15 cellular contexts compared by ENCODE assay signal in genomic region chr19:428144-428543, GRCh38. TPM values are rescaled to one million over a fixed set of nuclear protein-coding genes. Genes with fewer than 3 reads are reported as not detected.
A peak's percentile ranks its signal among the peaks of the same experiment; 100 is the strongest.
DNase-seq lines count a peak whose midpoint lies in the region; ATAC-seq and TF ChIP-seq lines count a peak whose summit lies in the region.
"Had no signal": no experiment of that assay in that cellular context is flagged by ENCODE, and none has a peak within 500 bp of the region (broad histone marks: within the 10 kb centered on the region; RNA-seq: fewer than 3 reads in every experiment).

No MANE protein-coding gene starts in this region.

- no peaks in the 10 kb centered on the region for H4K20me1 ChIP-seq in GM23338 (replicated peaks; ENCODE audit: insufficient read depth)
- H4K20me1 ChIP-seq in H9 (ENCODE audit: control insufficient read depth, insufficient read depth, insufficient read length), result no peaks in the 10 kb centered on the region

- H3K9ac ChIP-seq in H9 (ENCODE audit: extremely low read depth, insufficient read length, low read length), result no peak overlapping the region
- H3K9ac ChIP-seq: GM23248 had no signal

- CTCF ChIA-PET in CD8-positive, alpha-beta memory T cell (lab: Charles Lee), result no interaction called here

- H4K5ac ChIP-seq in H9 (ENCODE audit: insufficient read length, low read depth, low read length), result no peak overlapping the region

- no peak overlapping the region for H3K23ac ChIP-seq in H9 (ENCODE audit: insufficient read length, low read depth, low read length)

- POLR2A ChIA-PET in CD8-positive, alpha-beta memory T cell (lab: Charles Lee), result no interaction called here

- ATAC-seq in GM23338, result no peak

- H2BK15ac ChIP-seq in H9 (ENCODE audit: low read depth, low read length), result no peak overlapping the region

- peaks cover 13% of the 10 kb centered on the region for H3K9me3 ChIP-seq in H9 (ENCODE audit: control insufficient read depth, low read depth, low read length)
- no peaks in the 10 kb centered on the region for H3K9me3 ChIP-seq in transverse colon
- H3K9me3 ChIP-seq in CD8-positive, alpha-beta memory T cell (ENCODE audit: low read length), result no peaks in the 10 kb centered on the region
- H3K9me3 ChIP-seq: Caco-2 had no signal

- H3K4ac ChIP-seq in H9 (ENCODE audit: low read depth, low read length), result no peak overlapping the region

- TF ChIP-seq CTCF in GM23338 (conservative IDR thresholded peaks at IDR 0.05; ENCODE audit: low read depth in 2 of 2) (no peak), H9 (conservative IDR thresholded peaks at IDR 0.05) (no peak), nephron progenitor cell (IDR thresholded peaks at IDR 0.05) (no peak), transverse colon (IDR thresholded peaks at IDR 0.05) (no peak)

- H2AFZ ChIP-seq in GM23338 (no peak overlapping the region), H9 (ENCODE audit: low read length) (no peak overlapping the region)
- H2AFZ ChIP-seq: GM23248 had no signal

- no peaks in the 10 kb centered on the region for H3K79me1 ChIP-seq in H9 (ENCODE audit: insufficient read depth, low read depth, low read length, poor library complexity, severe bottlenecking)

- H3K4me3 ChIP-seq in GM23338, result peak overlapping the region; percentile 52
- H3K4me3 ChIP-seq in transverse colon, result no peak overlapping the region
- H3K4me3 ChIP-seq in CD8-positive, alpha-beta memory T cell (ENCODE audit: low read length), result no peak overlapping the region
- H3K4me3 ChIP-seq: GM23248 had no signal

- no peak for TF ChIP-seq POLR2A in transverse colon (IDR thresholded peaks at IDR 0.05)

- DNase-seq in GM23338 (ENCODE audit: low spot score) (no peak), H9 (no peak), nephron progenitor cell (no peak), transverse colon (no peak), HPDE6-E6E7 (ENCODE audit: extremely low spot score) (no peak), NCI-H1694 (lab: John Stamatoyannopoulos, UW) (no peak)
- DNase-seq in CD8-positive, alpha-beta memory T cell, result no peak
- DNase-seq: C1 segment of cervical spinal cord; Caco-2; CD4-positive, alpha-beta memory T cell; DMS153; DND-41; GM23248; HCEC 1CT had no signal

- H4K8ac ChIP-seq in H9 (replicated peaks; ENCODE audit: insufficient read length, low read depth, low read length), result no peak overlapping the region

- TF ChIP-seq EP300 in transverse colon (IDR thresholded peaks at IDR 0.05; ENCODE audit: low read depth), result no peak

- no peaks in the 10 kb centered on the region for H3F3A ChIP-seq in GM23338 (replicated peaks; ENCODE audit: low read depth)

- H2BK120ac ChIP-seq in H9 (ENCODE audit: low read depth, low read length, poor library complexity, severe bottlenecking), result no peak overlapping the region

- H3K4me1 Mint-ChIP-seq in GM23338 (no peaks in the 10 kb centered on the region), H9 (peaks cover 0 to 8% of the 10 kb centered on the region in 2 experiments; a peak in 1 of 4 replicates), nephron progenitor cell (peaks cover 8% of the 10 kb centered on the region)
- H3K4me1 Mint-ChIP-seq in CD8-positive, alpha-beta memory T cell, result no peaks in the 10 kb centered on the region
- H3K4me1 Mint-ChIP-seq: CD4-positive, alpha-beta memory T cell had no signal

- H2BK12ac ChIP-seq in H9 (ENCODE audit: insufficient read length, low read depth, low read length), result no peak overlapping the region

- H3K4me2 ChIP-seq in GM23338, result peak overlapping the region; percentile 71
- H3K4me2 ChIP-seq in H9 (ENCODE audit: insufficient read depth, insufficient read length, low read length), result no peak overlapping the region

- peak overlapping the region; percentile 54 for H2AK5ac ChIP-seq in H9 (ENCODE audit: insufficient read length, low read length)

- in situ Hi-C loops in transverse colon (cut with MboI; ENCODE audit: low pct_ligation_motif_present in 1 of 4, low pct_unique_long_range_greater_than_20kb in 1 of 4, low sequenced_read_pairs in 3 of 4), result no loop called here

- no peak overlapping the region for H4K91ac ChIP-seq in H9 (ENCODE audit: insufficient read length, low read depth, low read length)

- no peak overlapping the region for H3K56ac ChIP-seq in H9 (ENCODE audit: insufficient read length, low read depth, low read length)

- intact Hi-C loops in transverse colon (cut with DNase I; ENCODE audit: low total_unique reads), result no loop called here

- H2BK5ac ChIP-seq in H9 (ENCODE audit: insufficient read length, low read length), result no peak overlapping the region

- no peaks in the 10 kb centered on the region for H3K23me2 ChIP-seq in H9 (ENCODE audit: insufficient read length, low read depth, low read length, poor library complexity, severe bottlenecking)

- H3K27me3 Mint-ChIP-seq in GM23338 (ENCODE audit: insufficient read depth, low read depth, poor library complexity) (peaks cover 18% of the 10 kb centered on the region), H9 (ENCODE audit: low read depth) (peaks cover 16% of the 10 kb centered on the region), nephron progenitor cell (ENCODE audit: low read depth, poor library complexity) (peaks cover 25% of the 10 kb centered on the region)
- H3K27me3 Mint-ChIP-seq in CD8-positive, alpha-beta memory T cell, result no peaks in the 10 kb centered on the region
- H3K27me3 Mint-ChIP-seq: CD4-positive, alpha-beta memory T cell had no signal

- H3K18ac ChIP-seq in H9 (ENCODE audit: insufficient read length, low read depth, low read length), result no peak overlapping the region

- no peaks in the 10 kb centered on the region for H3K4me1 ChIP-seq in GM23338 (ENCODE audit: insufficient read depth)
- no peaks in the 10 kb centered on the region for H3K4me1 ChIP-seq in H9 (ENCODE audit: insufficient read depth, low read length)
- H3K4me1 ChIP-seq in transverse colon, result no peaks in the 10 kb centered on the region
- H3K4me1 ChIP-seq in CD8-positive, alpha-beta memory T cell (ENCODE audit: insufficient read depth, low read length), result no peaks in the 10 kb centered on the region
- H3K4me1 ChIP-seq: Caco-2 had no signal

- no peak overlapping the region for H3T11ph ChIP-seq in H9 (ENCODE audit: low read length)

- no peak overlapping the region for H3K27ac Mint-ChIP-seq in GM23338
- no peak overlapping the region for H3K27ac Mint-ChIP-seq in H9
- peak overlapping the region; percentile 25 for H3K27ac Mint-ChIP-seq in nephron progenitor cell
- no peak overlapping the region for H3K27ac Mint-ChIP-seq in CD8-positive, alpha-beta memory T cell

- H3K79me2 ChIP-seq in GM23338 (replicated peaks; ENCODE audit: insufficient read depth) (no peaks in the 10 kb centered on the region), H9 (ENCODE audit: insufficient read depth, low read length) (no peaks in the 10 kb centered on the region; the same call in 1 of the 2 replicates)

- H3K9me3 Mint-ChIP-seq in GM23338 (peaks cover 42% of the 10 kb centered on the region), H9 (peaks cover 14 to 25% of the 10 kb centered on the region in 2 experiments), nephron progenitor cell (peaks cover 14% of the 10 kb centered on the region)
- H3K9me3 Mint-ChIP-seq in CD8-positive, alpha-beta memory T cell, result peaks cover 0 to 3% (median 0%) of the 10 kb centered on the region in 5 donors

- no peak overlapping the region for H3K27ac ChIP-seq in GM23338 (ENCODE audit: low read depth)
- no peak overlapping the region for H3K27ac ChIP-seq in H9 (ENCODE audit: insufficient read length, low read depth, low read length)
- peak overlapping the region; percentile 19 for H3K27ac ChIP-seq in cingulate gyrus (ENCODE audit: low read depth, low read length)
- no peak overlapping the region for H3K27ac ChIP-seq in transverse colon
- no peak overlapping the region for H3K27ac ChIP-seq in CD8-positive, alpha-beta memory T cell (ENCODE audit: low read depth, low read length)
- H3K27ac ChIP-seq: GM23248 had no signal

- peaks cover 9% of the 10 kb centered on the region; the same call in 1 of the 2 replicates for H3K27me3 ChIP-seq in GM23338 (ENCODE audit: insufficient read depth)
- no peaks in the 10 kb centered on the region; the same call in 1 of the 2 replicates for H3K27me3 ChIP-seq in H9 (ENCODE audit: insufficient read depth, low read length)
- H3K27me3 ChIP-seq in transverse colon, result no peaks in the 10 kb centered on the region
- H3K27me3 ChIP-seq in CD8-positive, alpha-beta memory T cell (ENCODE audit: insufficient read depth, low read length, poor library complexity, severe bottlenecking), result no peaks in the 10 kb centered on the region

- H3K36me3 Mint-ChIP-seq in GM23338 (ENCODE audit: low read depth) (peaks cover 36% of the 10 kb centered on the region), H9 (ENCODE audit: insufficient read depth in 1 of 3, low read depth in 3 of 3) (peaks cover 4 to 28% (median 4%) of the 10 kb centered on the region in 3 experiments; a peak in 6 of 7 replicates), nephron progenitor cell (ENCODE audit: low read depth) (peaks cover 51% of the 10 kb centered on the region)
- H3K36me3 Mint-ChIP-seq in CD8-positive, alpha-beta memory T cell, result no peaks in the 10 kb centered on the region
- H3K36me3 Mint-ChIP-seq: CD4-positive, alpha-beta memory T cell had no signal

- no peaks in the 10 kb centered on the region for H3K9me2 ChIP-seq in GM23338 (ENCODE audit: insufficient read depth)

- H3K4me3 Mint-ChIP-seq in GM23338 (no peak overlapping the region), H9 (no peak overlapping the region; a peak in 1 of 5 replicates), nephron progenitor cell (no peak overlapping the region)
- H3K4me3 Mint-ChIP-seq in CD8-positive, alpha-beta memory T cell, result no peak overlapping the region
- H3K4me3 Mint-ChIP-seq: CD4-positive, alpha-beta memory T cell had no signal

- no peak overlapping the region for H3K14ac ChIP-seq in H9 (ENCODE audit: insufficient read depth, low read length)

- no CpG with 5 or more reads among the region's 15 CpGs for WGBS in H9 (ENCODE audit: extremely low coverage, insufficient read length, low lambda C conversion rate)
- 90% methylated on average over 15 of the region's 15 CpGs; no CpG with 5 or more reads in 1 of the 2 donors for WGBS in transverse colon (ENCODE audit: low coverage in 1 of 2), 2 donors

- H3K36me3 ChIP-seq in GM23338 (ENCODE audit: insufficient read depth) (no peaks in the 10 kb centered on the region; the same call in 1 of the 2 replicates), transverse colon (no peaks in the 10 kb centered on the region)
- H3K36me3 ChIP-seq in CD8-positive, alpha-beta memory T cell (ENCODE audit: insufficient read depth, low read length), result no peaks in the 10 kb centered on the region

- H2BK20ac ChIP-seq in H9 (ENCODE audit: low read depth, low read length, poor library complexity, severe bottlenecking), result no peak overlapping the region

RNA-seq across cellular contexts. Expression of gene C2CD4C, which starts 19.2 kb away (rescaled TPM):
- total RNA-seq in GM23338 (2014; rRNA removed; shearing (Covaris generic)), result 10.6 and 12.5 TPM in 2 replicates
- 2.1 and 2.6 TPM in 2 replicates for polyA plus RNA-seq in GM23338 (2016; fragmentation: Nextera tagmentation; extraction: Ambion mirVana)
- total RNA-seq in H9 (2021), result 14.6 and 15.4 TPM in 2 replicates
- total RNA-seq in transverse colon, result under 1 TPM in 2 of 4 donors, not detected in 2; 0.55 to 0.79 TPM
- total RNA-seq in CD8-positive, alpha-beta memory T cell, result not detected
- polyA plus RNA-seq in CD8-positive, alpha-beta memory T cell, result not detected
- total RNA-seq: CD4-positive, alpha-beta memory T cell had no signal
- polyA plus RNA-seq: CD4-positive, alpha-beta memory T cell had no signal

RNA-seq across cellular contexts. Expression of gene SHC2, which starts 32.7 kb away (rescaled TPM):
- 2.9 and 4.6 TPM in 2 replicates for total RNA-seq in GM23338 (2014; rRNA removed; shearing (Covaris generic))
- polyA plus RNA-seq in GM23338 (2016; fragmentation: Nextera tagmentation; extraction: Ambion mirVana), result 2.2 and 2.6 TPM in 2 replicates
- 16.6 and 18.0 TPM in 2 replicates for total RNA-seq in H9 (2021)
- 10 to 100 TPM in 3 of 4 donors, 1 to 10 TPM in 1; 6.3 to 30.3 (median 11.1) TPM for total RNA-seq in transverse colon
- total RNA-seq in CD8-positive, alpha-beta memory T cell, result under 1 TPM; 0.11 to 0.13 TPM
- not detected for polyA plus RNA-seq in CD8-positive, alpha-beta memory T cell
- total RNA-seq: GM23248 had no signal
- polyA plus RNA-seq: CD4-positive, alpha-beta memory T cell; GM23248 had no signal
